ENCODE assay signal across 1 cellular context in genomic region chrX:153794018-153794896, GRCh38.
TF ChIP-seq lines count a peak whose summit lies in the region.

Gene IDH3G, minus strand, starts transcription at chrX:153794375. Its CDS starts 49 bp downstream, at chrX:153794326.
Gene SSR4, plus strand, starts transcription at chrX:153794668. Its CDS starts 20 bp downstream, at chrX:153794688.

TF ChIP-seq in K562, 482 proteins besides CTCF, POLR2A, EP300 and RAD21 (continued from another document and continues in another):
- TF ChIP-seq NKRF (IDR thresholded peaks at IDR 0.05; ENCODE audit: borderline replicate concordance) (peak; percentile 85), ZNF431 (CRISPR knock-in tag; IDR thresholded peaks at IDR 0.05) (no peak), ZNF263 (CRISPR knock-in tag; IDR thresholded peaks at IDR 0.05; ENCODE audit: borderline replicate concordance) (no peak), ZNF668 (CRISPR knock-in tag; IDR thresholded peaks at IDR 0.05) (no peak), EP400 (IDR thresholded peaks at IDR 0.05) (peak; percentile 94), SMC3 (conservative IDR thresholded peaks at IDR 0.05; ENCODE audit: insufficient read depth, low read depth, low read length) (no peak), HEY1 (CRISPR knock-in tag; IDR thresholded peaks at IDR 0.05; ENCODE audit: borderline replicate concordance) (no peak), CBX2 (IDR thresholded peaks at IDR 0.05; ENCODE audit: insufficient read depth, low read length, poor library complexity, severe bottlenecking) (no peak), SIN3A (IDR thresholded peaks at IDR 0.05; ENCODE audit: borderline replicate concordance in 2 of 2, control insufficient read depth in 1 of 2, low read depth in 2 of 2, low read length in 2 of 2) (peak in 1 of 2 experiments; percentile 91; a peak in 2 of 4 replicates), MBD1 (CRISPR knock-in tag; IDR thresholded peaks at IDR 0.05) (no peak), CLOCK (CRISPR knock-in tag; IDR thresholded peaks at IDR 0.05; ENCODE audit: borderline replicate concordance) (no peak), NR0B1 (IDR thresholded peaks at IDR 0.05; ENCODE audit: partially characterized antibody) (no peak), SUPT5H (IDR thresholded peaks at IDR 0.05) (peak; percentile 74), ZNF707 (CRISPR knock-in tag; conservative IDR thresholded peaks at IDR 0.05) (no peak), ZNF408 (CRISPR knock-in tag; IDR thresholded peaks at IDR 0.05; ENCODE audit: low read depth) (no peak), KAT7 (CRISPR knock-in tag; IDR thresholded peaks at IDR 0.05; ENCODE audit: borderline replicate concordance) (no peak), RCOR1 (IDR thresholded peaks at IDR 0.05; ENCODE audit: borderline replicate concordance in 1 of 2, low read depth in 2 of 2, low read length in 2 of 2) (peak in 1 of 2 experiments; percentile 48; a peak in 1 of 4 replicates), THRAP3 (IDR thresholded peaks at IDR 0.05; ENCODE audit: borderline replicate concordance) (no peak), ZNF318 (IDR thresholded peaks at IDR 0.05; ENCODE audit: borderline replicate concordance in 1 of 2, low read depth in 1 of 2) (no peak), DNMT1 (IDR thresholded peaks at IDR 0.05) (no peak), MYBL2 (IDR thresholded peaks at IDR 0.05; ENCODE audit: low read depth) (no peak), MYBL2 (CRISPR knock-in tag; IDR thresholded peaks at IDR 0.05; ENCODE audit: borderline replicate concordance) (no peak), ZNF436 (CRISPR knock-in tag; IDR thresholded peaks at IDR 0.05) (no peak), NCOR1 (IDR thresholded peaks at IDR 0.05) (no peak), SOX6 (IDR thresholded peaks at IDR 0.05) (peak; percentile 50; the same call in 1 of the 2 replicates), RNF2 (IDR thresholded peaks at IDR 0.05) (peak; percentile 48; the same call in 1 of the 2 replicates), ZNF384 (IDR thresholded peaks at IDR 0.05; ENCODE audit: low read depth, low read length) (no peak)
- TF ChIP-seq, protein P1, sequence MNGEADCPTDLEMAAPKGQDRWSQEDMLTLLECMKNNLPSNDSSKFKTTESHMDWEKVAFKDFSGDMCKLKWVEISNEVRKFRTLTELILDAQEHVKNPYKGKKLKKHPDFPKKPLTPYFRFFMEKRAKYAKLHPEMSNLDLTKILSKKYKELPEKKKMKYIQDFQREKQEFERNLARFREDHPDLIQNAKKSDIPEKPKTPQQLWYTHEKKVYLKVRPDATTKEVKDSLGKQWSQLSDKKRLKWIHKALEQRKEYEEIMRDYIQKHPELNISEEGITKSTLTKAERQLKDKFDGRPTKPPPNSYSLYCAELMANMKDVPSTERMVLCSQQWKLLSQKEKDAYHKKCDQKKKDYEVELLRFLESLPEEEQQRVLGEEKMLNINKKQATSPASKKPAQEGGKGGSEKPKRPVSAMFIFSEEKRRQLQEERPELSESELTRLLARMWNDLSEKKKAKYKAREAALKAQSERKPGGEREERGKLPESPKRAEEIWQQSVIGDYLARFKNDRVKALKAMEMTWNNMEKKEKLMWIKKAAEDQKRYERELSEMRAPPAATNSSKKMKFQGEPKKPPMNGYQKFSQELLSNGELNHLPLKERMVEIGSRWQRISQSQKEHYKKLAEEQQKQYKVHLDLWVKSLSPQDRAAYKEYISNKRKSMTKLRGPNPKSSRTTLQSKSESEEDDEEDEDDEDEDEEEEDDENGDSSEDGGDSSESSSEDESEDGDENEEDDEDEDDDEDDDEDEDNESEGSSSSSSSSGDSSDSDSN (IDR thresholded peaks at IDR 0.05; ENCODE audit: borderline replicate concordance in 1 of 2, low read depth in 2 of 2, low read length in 2 of 2) = no peak
- TF ChIP-seq, protein P2, sequence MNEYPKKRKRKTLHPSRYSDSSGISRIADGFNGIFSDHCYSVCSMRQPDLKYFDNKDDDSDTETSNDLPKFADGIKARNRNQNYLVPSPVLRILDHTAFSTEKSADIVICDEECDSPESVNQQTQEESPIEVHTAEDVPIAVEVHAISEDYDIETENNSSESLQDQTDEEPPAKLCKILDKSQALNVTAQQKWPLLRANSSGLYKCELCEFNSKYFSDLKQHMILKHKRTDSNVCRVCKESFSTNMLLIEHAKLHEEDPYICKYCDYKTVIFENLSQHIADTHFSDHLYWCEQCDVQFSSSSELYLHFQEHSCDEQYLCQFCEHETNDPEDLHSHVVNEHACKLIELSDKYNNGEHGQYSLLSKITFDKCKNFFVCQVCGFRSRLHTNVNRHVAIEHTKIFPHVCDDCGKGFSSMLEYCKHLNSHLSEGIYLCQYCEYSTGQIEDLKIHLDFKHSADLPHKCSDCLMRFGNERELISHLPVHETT (CRISPR knock-in tag; conservative IDR thresholded peaks at IDR 0.05 in 1 of 2, IDR thresholded peaks at IDR 0.05 in 1 of 2) = peak in 1 of 2 experiments; percentile 91; a peak in 2 of 4 replicates
- TF ChIP-seq, protein P3, sequence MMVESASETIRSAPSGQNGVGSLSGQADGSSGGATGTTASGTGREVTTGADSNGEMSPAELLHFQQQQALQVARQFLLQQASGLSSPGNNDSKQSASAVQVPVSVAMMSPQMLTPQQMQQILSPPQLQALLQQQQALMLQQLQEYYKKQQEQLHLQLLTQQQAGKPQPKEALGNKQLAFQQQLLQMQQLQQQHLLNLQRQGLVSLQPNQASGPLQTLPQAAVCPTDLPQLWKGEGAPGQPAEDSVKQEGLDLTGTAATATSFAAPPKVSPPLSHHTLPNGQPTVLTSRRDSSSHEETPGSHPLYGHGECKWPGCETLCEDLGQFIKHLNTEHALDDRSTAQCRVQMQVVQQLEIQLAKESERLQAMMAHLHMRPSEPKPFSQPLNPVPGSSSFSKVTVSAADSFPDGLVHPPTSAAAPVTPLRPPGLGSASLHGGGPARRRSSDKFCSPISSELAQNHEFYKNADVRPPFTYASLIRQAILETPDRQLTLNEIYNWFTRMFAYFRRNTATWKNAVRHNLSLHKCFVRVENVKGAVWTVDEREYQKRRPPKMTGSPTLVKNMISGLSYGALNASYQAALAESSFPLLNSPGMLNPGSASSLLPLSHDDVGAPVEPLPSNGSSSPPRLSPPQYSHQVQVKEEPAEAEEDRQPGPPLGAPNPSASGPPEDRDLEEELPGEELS (CRISPR knock-in tag; IDR thresholded peaks at IDR 0.05; ENCODE audit: borderline replicate concordance) = no peak
